Comparison of ENCODE assay signal across 35 cellular contexts in genomic region chr7:3757059-3757458, GRCh38.
"Had no signal": no experiment of that assay in that cellular context is flagged by ENCODE, and none has a peak within 500 bp of the region (broad histone marks: within the 10 kb centered on the region; RNA-seq: fewer than 3 reads in every experiment).

No MANE protein-coding gene starts in this region.

- H3K4me1 Mint-ChIP-seq: activated CD8-positive, alpha-beta memory T cell treated with anti-CD3 and anti-CD28 coated beads, Interleukin-2, amount 10 ng/mL, durations not matched to agents 7 days and 5 days; activated naive CD4-positive, alpha-beta T cell treated with anti-CD3 and anti-CD28 coated beads, Interleukin-2, amount 50 U/mL, for 24 hours; activated naive CD8-positive, alpha-beta T cell treated with anti-CD3 and anti-CD28 coated beads, Interleukin-2, amount 50 U/mL, for 24 hours; T-cell had no signal

- H3K4me1 ChIP-seq: adrenal gland, esophagus muscularis mucosa, foreskin keratinocyte, gastrocnemius medialis, heart left ventricle had no signal

- H3K27me3 ChIP-seq: adrenal gland, body of pancreas, esophagus muscularis mucosa, foreskin keratinocyte, gastrocnemius medialis, heart left ventricle had no signal

- DNase-seq: activated B cell treated with CpG ODN at 0.5 μM for 24 hours; activated CD4-positive, alpha-beta memory T cell treated with anti-CD3 and anti-CD28 coated beads for 36 hours; activated CD4-positive, alpha-beta T cell treated with anti-CD3 and anti-CD28 coated beads for 48 hours; activated CD8-positive, alpha-beta memory T cell treated with anti-CD3 and anti-CD28 coated beads, Interleukin-2, amount 10 ng/mL, durations not matched to agents 7 days and 5 days; activated CD8-positive, alpha-beta memory T cell treated with anti-CD3 and anti-CD28 coated beads, Interleukin-2, amount 50 U/mL, for 4 hours; activated CD8-positive, alpha-beta T cell treated with anti-CD3 and anti-CD28 coated beads, Interleukin-2, amount 10 ng/mL, durations not matched to agents 7 days and 5 days; activated effector memory CD4-positive, alpha-beta T cell treated with anti-CD3 and anti-CD28 coated beads, Interleukin-2, amount 50 U/mL, for 16 hours; activated naive CD4-positive, alpha-beta T cell treated with anti-CD3 and anti-CD28 coated beads for 36 hours; activated naive CD8-positive, alpha-beta T cell treated with anti-CD3 and anti-CD28 coated beads for 36 hours; activated naive CD8-positive, alpha-beta T cell treated with anti-CD3 and anti-CD28 coated beads, Interleukin-2, amount 50 U/mL, for 24 hours; activated T-cell treated with anti-CD3 and anti-CD28 coated beads, Interleukin-2, amount 50 U/mL, for 1 hour; activated T-cell treated with anti-CD3 and anti-CD28 coated beads, Interleukin-2, amount 50 U/mL, for 48 hours; adrenal gland; amygdala; aorta; body of pancreas; caudate nucleus; cortex of kidney; dermis blood vessel endothelial cell; effector CD4-positive, alpha-beta T cell; effector memory CD8-positive, alpha-beta T cell; erythroblast; foreskin keratinocyte; gastrocnemius medialis; glutamatergic neuron; heart left ventricle; T-cell; T1000 had no signal

- H3K4me3 Mint-ChIP-seq: activated B cell treated with CpG ODN at 0.5 μM for 24 hours; activated CD4-positive, alpha-beta memory T cell treated with anti-CD3 and anti-CD28 coated beads for 36 hours; activated CD8-positive, alpha-beta memory T cell treated with anti-CD3 and anti-CD28 coated beads, Interleukin-2, amount 10 ng/mL, durations not matched to agents 7 days and 5 days; activated CD8-positive, alpha-beta T cell treated with anti-CD3 and anti-CD28 coated beads, Interleukin-2, amount 10 ng/mL, durations not matched to agents 7 days and 5 days; activated naive CD4-positive, alpha-beta T cell treated with anti-CD3 and anti-CD28 coated beads for 36 hours; activated naive CD4-positive, alpha-beta T cell treated with anti-CD3 and anti-CD28 coated beads, Interleukin-2, amount 50 U/mL, for 24 hours; activated naive CD8-positive, alpha-beta T cell treated with anti-CD3 and anti-CD28 coated beads for 36 hours; activated naive CD8-positive, alpha-beta T cell treated with anti-CD3 and anti-CD28 coated beads, Interleukin-2, amount 50 U/mL, for 24 hours; activated T-helper 1 cell treated with anti-CD3 and anti-CD28 coated beads, Interleukin-12 subunit alpha, Interleukin-12 subunit beta, Interleukin-2, Interleukin-4 antibody, amounts not matched to agents 30 ng/mL and 10 ng/mL and 1 ng/mL, durations not matched to agents 14 hours and 24 hours and 36 hours; effector memory CD8-positive, alpha-beta T cell; T-cell; T-helper 1 cell treated with Interleukin-12 subunit alpha and Interleukin-12 subunit beta and Interleukin-4 antibody, amounts not matched to agents 30 μg/mL and 1 μg/mL, for 36 hours; T-helper 2 cell treated with Interferon-gamma antibody and Interleukin-4, amounts not matched to agents 5 μg/mL and 100 μg/mL, for 36 hours had no signal

- H3K27ac ChIP-seq: adrenal gland, body of pancreas, esophagus muscularis mucosa, foreskin keratinocyte, gastrocnemius medialis, heart left ventricle had no signal

- ATAC-seq: activated CD4-positive, CD25-positive, alpha-beta regulatory T cell treated with anti-CD3 and anti-CD28 coated beads, Interleukin-2, amount 50 U/mL, for 24 hours; activated CD8-positive, alpha-beta memory T cell treated with anti-CD3 and anti-CD28 coated beads, Interleukin-2, amount 10 ng/mL, durations not matched to agents 7 days and 5 days; activated CD8-positive, alpha-beta T cell treated with anti-CD3 and anti-CD28 coated beads, Interleukin-2, amount 10 ng/mL, durations not matched to agents 7 days and 5 days; activated naive CD8-positive, alpha-beta T cell treated with anti-CD3 and anti-CD28 coated beads, Interleukin-2, amount 50 U/mL, for 24 hours; body of pancreas; effector memory CD8-positive, alpha-beta T cell; foreskin keratinocyte; gastrocnemius medialis; heart left ventricle; T-cell had no signal

- H3K4me3 ChIP-seq: adrenal gland, body of pancreas, esophagus muscularis mucosa, gastrocnemius medialis, heart left ventricle had no signal

- H3K9me3 Mint-ChIP-seq: activated B cell treated with CpG ODN at 0.5 μM for 24 hours; activated CD4-positive, alpha-beta memory T cell treated with anti-CD3 and anti-CD28 coated beads for 36 hours; activated naive CD4-positive, alpha-beta T cell treated with anti-CD3 and anti-CD28 coated beads for 36 hours; activated naive CD4-positive, alpha-beta T cell treated with anti-CD3 and anti-CD28 coated beads, Interleukin-2, amount 50 U/mL, for 24 hours; activated naive CD8-positive, alpha-beta T cell treated with anti-CD3 and anti-CD28 coated beads for 36 hours; activated T-helper 1 cell treated with anti-CD3 and anti-CD28 coated beads, Interleukin-12 subunit alpha, Interleukin-12 subunit beta, Interleukin-2, Interleukin-4 antibody, amounts not matched to agents 30 ng/mL and 10 ng/mL and 1 ng/mL, durations not matched to agents 14 hours and 24 hours and 36 hours; activated T-helper 2 cell treated with anti-CD3 and anti-CD28 coated beads, Interferon-gamma antibody, Interleukin-2, Interleukin-4, amounts not matched to agents 10 μg/mL and 5 μg/mL and 100 μg/mL, durations not matched to agents 14 hours and 24 hours and 36 hours; effector memory CD8-positive, alpha-beta T cell; T-cell; T-helper 1 cell treated with Interleukin-12 subunit alpha and Interleukin-12 subunit beta and Interleukin-4 antibody, amounts not matched to agents 30 μg/mL and 1 μg/mL, for 36 hours had no signal

- H3K9me3 ChIP-seq: adrenal gland, body of pancreas, esophagus muscularis mucosa, gastrocnemius medialis, heart left ventricle had no signal

- H3K27ac Mint-ChIP-seq: activated B cell treated with CpG ODN at 0.5 μM for 24 hours; activated CD4-positive, alpha-beta memory T cell treated with anti-CD3 and anti-CD28 coated beads for 36 hours; activated CD8-positive, alpha-beta memory T cell treated with anti-CD3 and anti-CD28 coated beads, Interleukin-2, amount 10 ng/mL, durations not matched to agents 7 days and 5 days; activated CD8-positive, alpha-beta T cell treated with anti-CD3 and anti-CD28 coated beads, Interleukin-2, amount 10 ng/mL, durations not matched to agents 7 days and 5 days; activated naive CD4-positive, alpha-beta T cell treated with anti-CD3 and anti-CD28 coated beads for 36 hours; activated naive CD8-positive, alpha-beta T cell treated with anti-CD3 and anti-CD28 coated beads for 36 hours; activated naive CD8-positive, alpha-beta T cell treated with anti-CD3 and anti-CD28 coated beads, Interleukin-2, amount 50 U/mL, for 24 hours; activated T-helper 1 cell treated with anti-CD3 and anti-CD28 coated beads, Interleukin-12 subunit alpha, Interleukin-12 subunit beta, Interleukin-2, Interleukin-4 antibody, amounts not matched to agents 30 ng/mL and 10 ng/mL and 1 ng/mL, durations not matched to agents 14 hours and 24 hours and 36 hours; activated T-helper 2 cell treated with anti-CD3 and anti-CD28 coated beads, Interferon-gamma antibody, Interleukin-2, Interleukin-4, amounts not matched to agents 10 μg/mL and 5 μg/mL and 100 μg/mL, durations not matched to agents 14 hours and 24 hours and 36 hours; effector memory CD8-positive, alpha-beta T cell; T-cell; T-helper 1 cell treated with Interleukin-12 subunit alpha and Interleukin-12 subunit beta and Interleukin-4 antibody, amounts not matched to agents 30 μg/mL and 1 μg/mL, for 36 hours; T-helper 2 cell treated with Interferon-gamma antibody and Interleukin-4, amounts not matched to agents 5 μg/mL and 100 μg/mL, for 36 hours had no signal

- H3K36me3 ChIP-seq: adrenal gland, esophagus muscularis mucosa, gastrocnemius medialis, heart left ventricle had no signal

- H3K36me3 Mint-ChIP-seq: activated CD4-positive, alpha-beta memory T cell treated with anti-CD3 and anti-CD28 coated beads for 36 hours; activated CD8-positive, alpha-beta memory T cell treated with anti-CD3 and anti-CD28 coated beads, Interleukin-2, amount 10 ng/mL, durations not matched to agents 7 days and 5 days; activated naive CD8-positive, alpha-beta T cell treated with anti-CD3 and anti-CD28 coated beads for 36 hours; T-cell had no signal
